In genomic region chr16:19118938-19119431, GRCh38 we compare ENCODE assay signal across 8 cellular contexts. TPM values are rescaled to one million over a fixed set of nuclear protein-coding genes. Genes with fewer than 3 reads are reported as not detected.
DNase-seq lines count a peak whose midpoint lies in the region; ATAC-seq and TF ChIP-seq lines count a peak whose summit lies in the region.

No MANE protein-coding gene starts in this region.

- peak overlapping the region; percentile 78 for H3K4me3 Mint-ChIP-seq in activated T-helper 1 cell treated with anti-CD3 and anti-CD28 coated beads, Interleukin-12 subunit alpha, Interleukin-12 subunit beta, Interleukin-2, Interleukin-4 antibody, amounts not matched to agents 30 ng/mL and 10 ng/mL and 1 ng/mL, durations not matched to agents 14 hours and 24 hours and 36 hours

- peak overlapping the region; percentile 74 for H3K4me3 ChIP-seq in AG10803 (ENCODE audit: low read length)
- H3K4me3 ChIP-seq in skin epidermis = peak overlapping the region in 4 of 7 experiments; percentile 9 to 19 (median 14)

- in situ Hi-C loops in KBM-7 (cut with MboI; ENCODE audit: low pct_unique_long_range_greater_than_20kb, low sequenced_read_pairs) (no loop called here), G401 (cut with HindIII; ENCODE audit: low sequenced_read_pairs) (loop anchor here (5.0 kb wide), 1 partner anchor 147 kb away; no protein-coding TSS in a partner anchor)

- intact Hi-C loops in activated T-helper 1 cell treated with anti-CD3 and anti-CD28 coated beads, Interleukin-12 subunit alpha, Interleukin-12 subunit beta, Interleukin-2, Interleukin-4 antibody, amounts not matched to agents 30 ng/mL and 10 ng/mL and 1 ng/mL, durations not matched to agents 14 hours and 24 hours and 36 hours (cut with micrococcal nuclease) = loop anchor here (1.0 to 5.0 kb wide), 8 partner anchors 8 to 438 kb away; partner anchors contain the start of genes CCP110, COQ7, GDE1 and SMG1
- intact Hi-C loops in left cardiac atrium (cut with DNase I) = no loop called here

- TF ChIP-seq CTCF in AG10803 (conservative IDR thresholded peaks at IDR 0.05; ENCODE audit: low read length) = no peak

- no peaks in the 10 kb centered on the region for H3K9me3 Mint-ChIP-seq in activated T-helper 1 cell treated with anti-CD3 and anti-CD28 coated beads, Interleukin-12 subunit alpha, Interleukin-12 subunit beta, Interleukin-2, Interleukin-4 antibody, amounts not matched to agents 30 ng/mL and 10 ng/mL and 1 ng/mL, durations not matched to agents 14 hours and 24 hours and 36 hours

- peak overlapping the region; percentile 93 for H3K27ac Mint-ChIP-seq in activated T-helper 1 cell treated with anti-CD3 and anti-CD28 coated beads, Interleukin-12 subunit alpha, Interleukin-12 subunit beta, Interleukin-2, Interleukin-4 antibody, amounts not matched to agents 30 ng/mL and 10 ng/mL and 1 ng/mL, durations not matched to agents 14 hours and 24 hours and 36 hours

- H3K27ac ChIP-seq in skin epidermis = peak overlapping the region in 20 of 21 experiments; percentile 45 to 92 (median 78)

- H3K27me3 Mint-ChIP-seq in activated T-helper 1 cell treated with anti-CD3 and anti-CD28 coated beads, Interleukin-12 subunit alpha, Interleukin-12 subunit beta, Interleukin-2, Interleukin-4 antibody, amounts not matched to agents 30 ng/mL and 10 ng/mL and 1 ng/mL, durations not matched to agents 14 hours and 24 hours and 36 hours (ENCODE audit: insufficient read depth) = peaks cover 3% of the 10 kb centered on the region

- H3K36me3 Mint-ChIP-seq in activated T-helper 1 cell treated with anti-CD3 and anti-CD28 coated beads, Interleukin-12 subunit alpha, Interleukin-12 subunit beta, Interleukin-2, Interleukin-4 antibody, amounts not matched to agents 30 ng/mL and 10 ng/mL and 1 ng/mL, durations not matched to agents 14 hours and 24 hours and 36 hours (ENCODE audit: low read depth) = peaks cover 31% of the 10 kb centered on the region

- DNase-seq in AG10803 (ENCODE audit: low read depth) (peak; percentile 89), KBM-7 (peak; percentile 74), left cardiac atrium (peak; percentile 62), G401 (ENCODE audit: low spot score) (no peak)
- no peak for DNase-seq in activated T-helper 1 cell treated with anti-CD3 and anti-CD28 coated beads, Interleukin-12 subunit alpha, Interleukin-12 subunit beta, Interleukin-2, Interleukin-4 antibody, amounts not matched to agents 30 ng/mL and 10 ng/mL and 1 ng/mL, durations not matched to agents 14 hours and 24 hours and 36 hours (ENCODE audit: low spot score)

- ATAC-seq in left cardiac atrium = peak; percentile 49 to 74
- no peak for ATAC-seq in HG03280 (IDR thresholded peaks at IDR 0.05; ENCODE audit: unreplicated experiment)
- ATAC-seq in HG02884 (IDR thresholded peaks at IDR 0.05; ENCODE audit: unreplicated experiment) = no peak

- peaks cover 44% of the 10 kb centered on the region for H3K4me1 Mint-ChIP-seq in activated T-helper 1 cell treated with anti-CD3 and anti-CD28 coated beads, Interleukin-12 subunit alpha, Interleukin-12 subunit beta, Interleukin-2, Interleukin-4 antibody, amounts not matched to agents 30 ng/mL and 10 ng/mL and 1 ng/mL, durations not matched to agents 14 hours and 24 hours and 36 hours (ENCODE audit: low read depth)

RNA-seq across cellular contexts. Expression of gene ITPRIPL2, which starts 5.2 kb away (rescaled TPM):
- total RNA-seq in activated T-helper 1 cell treated with anti-CD3 and anti-CD28 coated beads, Interleukin-12 subunit alpha, Interleukin-12 subunit beta, Interleukin-2, Interleukin-4 antibody, amounts not matched to agents 30 ng/mL and 10 ng/mL and 1 ng/mL, durations not matched to agents 14 hours and 24 hours and 36 hours = 46.7 and 49.6 TPM in 2 replicates
- total RNA-seq in left cardiac atrium = 10 to 100 TPM; 23.3 to 40.7 TPM
- 17.8 and 26.0 TPM in 2 replicates for total RNA-seq in G401 (2014; rRNA removed; shearing (Covaris generic))

RNA-seq across cellular contexts. Expression of gene SYT17, which starts 49.1 kb away (rescaled TPM):
- total RNA-seq in activated T-helper 1 cell treated with anti-CD3 and anti-CD28 coated beads, Interleukin-12 subunit alpha, Interleukin-12 subunit beta, Interleukin-2, Interleukin-4 antibody, amounts not matched to agents 30 ng/mL and 10 ng/mL and 1 ng/mL, durations not matched to agents 14 hours and 24 hours and 36 hours = 0.37 and 0.54 TPM in 2 replicates
- total RNA-seq in left cardiac atrium = 1 to 10 TPM in 1 of 2 donors, under 1 TPM in 1; 0.52 to 1.4 TPM
- total RNA-seq in G401 (2014; rRNA removed; shearing (Covaris generic)) = 0.12 TPM in 1 of 2 replicates, not detected in the other

RNA-seq across cellular contexts. Expression of gene COQ7, which starts 51.6 kb away (rescaled TPM):
- 17.3 and 19.6 TPM in 2 replicates for total RNA-seq in activated T-helper 1 cell treated with anti-CD3 and anti-CD28 coated beads, Interleukin-12 subunit alpha, Interleukin-12 subunit beta, Interleukin-2, Interleukin-4 antibody, amounts not matched to agents 30 ng/mL and 10 ng/mL and 1 ng/mL, durations not matched to agents 14 hours and 24 hours and 36 hours
- 10 to 100 TPM; 30.6 to 31.5 TPM for total RNA-seq in left cardiac atrium
- 16.6 and 24.0 TPM in 2 replicates for total RNA-seq in G401 (2014; rRNA removed; shearing (Covaris generic))

Comparison
In these comparisons a context has a peak if more than half of its experiments do, and no peak if none do; other contexts are left out.
1. DNase-seq: peak in AG10803 (single experiment), KBM-7 (single experiment) and left cardiac atrium (single experiment); none in activated T-helper 1 cell treated with anti-CD3 and anti-CD28 coated beads, Interleukin-12 subunit alpha, Interleukin-12 subunit beta, Interleukin-2, Interleukin-4 antibody, amounts not matched to agents 30 ng/mL and 10 ng/mL and 1 ng/mL, durations not matched to agents 14 hours and 24 hours and 36 hours (single experiment) and G401 (single experiment).
2. ATAC-seq: peak in left cardiac atrium (2 of 2); none in HG03280 (single experiment) and HG02884 (single experiment).